25 cellular contexts compared by ENCODE assay signal in genomic region chr1:242745079-242745478, GRCh38.
"Had no signal": no experiment of that assay in that cellular context is flagged by ENCODE, and none has a peak within 500 bp of the region (broad histone marks: within the 10 kb centered on the region; RNA-seq: fewer than 3 reads in every experiment).

No MANE protein-coding gene starts in this region.

- H3K27ac Mint-ChIP-seq: activated CD4-positive, alpha-beta T cell treated with anti-CD3 and anti-CD28 coated beads, Interleukin-2, amount 10 ng/mL, durations not matched to agents 24 days and 14 days; activated CD8-positive, alpha-beta memory T cell treated with anti-CD3 and anti-CD28 coated beads, Interleukin-2, amount 10 ng/mL, durations not matched to agents 7 days and 5 days; activated CD8-positive, alpha-beta T cell treated with anti-CD3 and anti-CD28 coated beads for 36 hours; activated naive CD4-positive, alpha-beta T cell treated with anti-CD3 and anti-CD28 coated beads, Interleukin-2, amount 50 U/mL, for 24 hours; endodermal cell; nephron progenitor cell had no signal

- H3K79me2 ChIP-seq: parathyroid adenoma had no signal

- H3K36me3 ChIP-seq: esophagus squamous epithelium, gastrocnemius medialis, left ventricle myocardium inferior, spleen, thoracic aorta, upper lobe of left lung had no signal

- H3K36me3 Mint-ChIP-seq: activated CD8-positive, alpha-beta memory T cell treated with anti-CD3 and anti-CD28 coated beads, Interleukin-2, amount 10 ng/mL, durations not matched to agents 7 days and 5 days; activated naive CD4-positive, alpha-beta T cell treated with anti-CD3 and anti-CD28 coated beads, Interleukin-2, amount 50 U/mL, for 24 hours had no signal

- H3K4me1 Mint-ChIP-seq: activated CD4-positive, alpha-beta T cell treated with anti-CD3 and anti-CD28 coated beads, Interleukin-2, amount 10 ng/mL, durations not matched to agents 24 days and 14 days; activated CD8-positive, alpha-beta memory T cell treated with anti-CD3 and anti-CD28 coated beads, Interleukin-2, amount 10 ng/mL, durations not matched to agents 7 days and 5 days; activated naive CD4-positive, alpha-beta T cell treated with anti-CD3 and anti-CD28 coated beads, Interleukin-2, amount 50 U/mL, for 24 hours; central memory CD8-positive, alpha-beta T cell; endodermal cell; nephron progenitor cell had no signal

- H2AFZ ChIP-seq: parathyroid adenoma had no signal

- H3K4me3 Mint-ChIP-seq: activated CD4-positive, alpha-beta T cell treated with anti-CD3 and anti-CD28 coated beads, Interleukin-2, amount 10 ng/mL, durations not matched to agents 24 days and 14 days; activated CD8-positive, alpha-beta memory T cell treated with anti-CD3 and anti-CD28 coated beads, Interleukin-2, amount 10 ng/mL, durations not matched to agents 7 days and 5 days; activated CD8-positive, alpha-beta T cell treated with anti-CD3 and anti-CD28 coated beads for 36 hours; activated naive CD4-positive, alpha-beta T cell treated with anti-CD3 and anti-CD28 coated beads, Interleukin-2, amount 50 U/mL, for 24 hours; central memory CD8-positive, alpha-beta T cell; endodermal cell; nephron progenitor cell had no signal

- H3K4me3 ChIP-seq: esophagus squamous epithelium, gastrocnemius medialis, left ventricle myocardium inferior, spleen, thoracic aorta, upper lobe of left lung had no signal

- H3K27me3 ChIP-seq: esophagus squamous epithelium, gastrocnemius medialis, spleen, upper lobe of left lung had no signal

- H3K4me1 ChIP-seq: esophagus squamous epithelium, gastrocnemius medialis, left ventricle myocardium inferior, parathyroid adenoma, spleen, upper lobe of left lung had no signal

- H3K27ac ChIP-seq: esophagus squamous epithelium, gastrocnemius medialis, left ventricle myocardium inferior, parathyroid adenoma, spleen, thoracic aorta, upper lobe of left lung, VCaP had no signal

- H3K9ac ChIP-seq: parathyroid adenoma had no signal

- DNase-seq: activated CD4-positive, alpha-beta T cell treated with anti-CD3 and anti-CD28 coated beads, Interleukin-2, amount 10 ng/mL, durations not matched to agents 24 days and 14 days; activated CD8-positive, alpha-beta memory T cell treated with anti-CD3 and anti-CD28 coated beads, Interleukin-2, amount 10 ng/mL, durations not matched to agents 7 days and 5 days; activated CD8-positive, alpha-beta T cell treated with anti-CD3 and anti-CD28 coated beads for 36 hours; activated gamma-delta T cell treated with Interleukin-2 at 50 U/mL for 16 hours; anterior cingulate cortex; cortex of kidney; endodermal cell; esophagus squamous epithelium; gastrocnemius medialis; hippocampal formation; left ventricle myocardium inferior; midbrain; nephron progenitor cell; nucleus accumbens; spleen; stimulated activated CD4-positive, alpha-beta T cell treated with anti-CD3 and anti-CD28 coated beads, Interleukin-4, amount 100 ng/mL, for 1 hour; stimulated activated naive CD4-positive, alpha-beta T cell; SW 1271; T-helper 2 cell; upper lobe of left lung had no signal

- H3K9me3 ChIP-seq: esophagus squamous epithelium, gastrocnemius medialis had no signal

- H3K27me3 Mint-ChIP-seq: activated CD4-positive, alpha-beta T cell treated with anti-CD3 and anti-CD28 coated beads, Interleukin-2, amount 10 ng/mL, durations not matched to agents 24 days and 14 days; activated CD8-positive, alpha-beta memory T cell treated with anti-CD3 and anti-CD28 coated beads, Interleukin-2, amount 10 ng/mL, durations not matched to agents 7 days and 5 days; activated CD8-positive, alpha-beta T cell treated with anti-CD3 and anti-CD28 coated beads for 36 hours; central memory CD8-positive, alpha-beta T cell had no signal
